ENCODE assay signal across 11 cellular contexts in the genomic region with DNA sequence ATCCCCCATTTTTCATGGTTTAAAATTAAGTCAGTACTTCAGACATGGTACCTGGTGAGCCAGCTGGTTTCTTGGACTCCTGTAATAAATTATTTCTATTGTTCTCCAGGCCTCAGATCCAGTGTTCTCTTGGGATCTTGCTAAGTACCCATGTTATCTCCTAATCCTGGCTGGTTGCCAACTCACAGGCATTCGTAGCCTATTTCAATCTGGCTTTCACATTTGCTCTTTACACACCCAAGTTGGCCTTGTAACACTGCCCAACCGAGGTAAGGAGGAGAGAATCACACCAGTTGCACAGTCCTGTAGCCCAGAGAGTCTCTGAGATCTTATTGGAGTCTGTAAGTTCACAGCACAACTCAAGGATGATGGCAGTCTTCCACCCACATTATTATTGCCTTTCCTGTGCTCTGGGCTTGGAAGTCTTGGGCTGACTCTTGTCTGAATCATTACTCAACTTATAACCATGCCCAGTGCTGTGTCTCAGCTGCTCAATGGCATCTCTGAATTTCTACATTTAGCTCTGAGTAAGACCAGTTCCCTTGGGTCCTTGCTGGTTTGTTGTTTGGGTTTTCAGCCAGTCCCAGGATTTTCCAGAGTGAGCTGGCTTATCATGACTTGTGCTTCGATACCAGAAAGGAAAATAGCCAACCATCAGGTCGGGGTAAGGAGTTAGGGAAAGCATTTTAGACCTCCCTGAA.
A peak's percentile ranks its signal among the peaks of the same experiment; 100 is the strongest.
DNase-seq lines count a peak whose midpoint lies in the region; ATAC-seq, FAIRE-seq and TF ChIP-seq lines count a peak whose summit lies in the region.
"Had no signal": no experiment of that assay in that cellular context is flagged by ENCODE, and none has a peak within 500 bp of the region (broad histone marks: within the 10 kb centered on the region; RNA-seq: fewer than 3 reads in every experiment).

No MANE protein-coding gene starts in this region.

- H4K20me1 ChIP-seq in astrocyte (ENCODE audit: insufficient read depth, low read length) (no peaks in the 10 kb centered on the region), keratinocyte (ENCODE audit: control insufficient read depth, extremely low read depth, insufficient read depth, low read length) (no peaks in the 10 kb centered on the region)

- H3K79me2 ChIP-seq in astrocyte (ENCODE audit: insufficient read depth, low read length) (no peaks in the 10 kb centered on the region), keratinocyte (ENCODE audit: control insufficient read depth, insufficient read depth, low read length) (no peaks in the 10 kb centered on the region)
- H3K79me2 ChIP-seq: parathyroid adenoma had no signal

- H3K9me1 ChIP-seq in keratinocyte (ENCODE audit: control insufficient read depth, extremely low read depth, insufficient read depth, low read length), result no peaks in the 10 kb centered on the region

- H3K9me3 ChIP-seq in astrocyte (ENCODE audit: insufficient read depth, low read depth, low read length), result peaks cover 3% of the 10 kb centered on the region
- H3K9me3 ChIP-seq in keratinocyte (ENCODE audit: control insufficient read depth, low read depth, low read length), result no peaks in the 10 kb centered on the region
- no peaks in the 10 kb centered on the region for H3K9me3 ChIP-seq in prostate gland
- H3K9me3 ChIP-seq: upper lobe of left lung had no signal

- H3K27ac Mint-ChIP-seq in astrocyte (ENCODE audit: unreplicated experiment), result peak overlapping the region; percentile 93

- H3K27me3 Mint-ChIP-seq in astrocyte (ENCODE audit: low read depth, unreplicated experiment), result no peaks in the 10 kb centered on the region
- no peaks in the 10 kb centered on the region for H3K27me3 Mint-ChIP-seq in activated T-cell treated with anti-CD3 and anti-CD28 coated beads, Interleukin-2, amount 50 U/mL, for 4 hours (ENCODE audit: low read depth)

- H3K4me3 Mint-ChIP-seq in astrocyte (ENCODE audit: unreplicated experiment), result peak overlapping the region; percentile 51
- H3K4me3 Mint-ChIP-seq in activated T-cell treated with anti-CD3 and anti-CD28 coated beads, Interleukin-2, amount 50 U/mL, for 4 hours, result no peak overlapping the region

- H3K27me3 ChIP-seq in BJ (ENCODE audit: control insufficient read depth, insufficient read depth, low read length), result no peaks in the 10 kb centered on the region
- no peaks in the 10 kb centered on the region for H3K27me3 ChIP-seq in astrocyte (ENCODE audit: insufficient read depth, low read length)
- H3K27me3 ChIP-seq in keratinocyte (ENCODE audit: control insufficient read depth, extremely low read depth, insufficient read depth, low read length), result no peaks in the 10 kb centered on the region
- H3K27me3 ChIP-seq in prostate gland (replicated peaks; ENCODE audit: insufficient read depth), result no peaks in the 10 kb centered on the region
- H3K27me3 ChIP-seq: upper lobe of left lung had no signal

- H3K4me3 ChIP-seq in BJ (ENCODE audit: low read depth, low read length) (no peak overlapping the region), astrocyte (ENCODE audit: insufficient read depth, low read depth, low read length) (peak overlapping the region; percentile 10), keratinocyte (ENCODE audit: control insufficient read depth in 2 of 3, extremely low read depth in 1 of 3, insufficient read depth in 2 of 3, low read depth in 1 of 3, low read length in 3 of 3) (no peak overlapping the region), prostate gland (no peak overlapping the region)
- H3K4me3 ChIP-seq: upper lobe of left lung had no signal

- H2AFZ ChIP-seq in astrocyte (ENCODE audit: low read depth, low read length) (peak overlapping the region; percentile 69), keratinocyte (ENCODE audit: control insufficient read depth, low read length) (peak overlapping the region; percentile 89)
- H2AFZ ChIP-seq: parathyroid adenoma had no signal

- H3K4me1 ChIP-seq in astrocyte (ENCODE audit: insufficient read depth, low read length) (peaks cover 21% of the 10 kb centered on the region), keratinocyte (ENCODE audit: control insufficient read depth, extremely low read depth, insufficient read depth, low read length) (peaks cover 7% of the 10 kb centered on the region), prostate gland (replicated peaks) (no peaks in the 10 kb centered on the region)
- H3K4me1 ChIP-seq: parathyroid adenoma, upper lobe of left lung had no signal

- H3K36me3 ChIP-seq in BJ (ENCODE audit: control insufficient read depth, insufficient read depth, low read length), result no peaks in the 10 kb centered on the region
- no peaks in the 10 kb centered on the region for H3K36me3 ChIP-seq in astrocyte (ENCODE audit: insufficient read depth, low read length)
- no peaks in the 10 kb centered on the region for H3K36me3 ChIP-seq in keratinocyte (ENCODE audit: control insufficient read depth in 2 of 2, extremely low read depth in 1 of 2, insufficient read depth in 2 of 2, low read length in 2 of 2)
- no peaks in the 10 kb centered on the region for H3K36me3 ChIP-seq in prostate gland
- H3K36me3 ChIP-seq: upper lobe of left lung had no signal

- POLR2A ChIA-PET in BJ (lab: Charles Lee), result no interaction called here

- peaks cover 29% of the 10 kb centered on the region for H3K4me1 Mint-ChIP-seq in astrocyte (ENCODE audit: low read depth, unreplicated experiment)
- H3K4me1 Mint-ChIP-seq in activated T-cell treated with anti-CD3 and anti-CD28 coated beads, Interleukin-2, amount 50 U/mL, for 4 hours (ENCODE audit: low read depth), result peaks cover 2% of the 10 kb centered on the region

- no peaks in the 10 kb centered on the region for H3K36me3 Mint-ChIP-seq in astrocyte (ENCODE audit: low read depth, unreplicated experiment)
- H3K36me3 Mint-ChIP-seq in activated T-cell treated with anti-CD3 and anti-CD28 coated beads, Interleukin-2, amount 50 U/mL, for 4 hours (ENCODE audit: insufficient read depth), result no peaks in the 10 kb centered on the region

- no peaks in the 10 kb centered on the region for H3K9me3 Mint-ChIP-seq in astrocyte (ENCODE audit: unreplicated experiment)
- no peaks in the 10 kb centered on the region for H3K9me3 Mint-ChIP-seq in activated T-cell treated with anti-CD3 and anti-CD28 coated beads, Interleukin-2, amount 50 U/mL, for 4 hours

- dilution Hi-C loops in keratinocyte (cut with MboI; ENCODE audit: extremely low pct_ligation_motif_present, low sequenced_read_pairs), result no loop called here

- peak overlapping the region; percentile 55 for H3K9ac ChIP-seq in astrocyte (ENCODE audit: low read length)
- no peak overlapping the region for H3K9ac ChIP-seq in keratinocyte (ENCODE audit: control insufficient read depth, extremely low read depth, insufficient read depth, low read length)
- H3K9ac ChIP-seq: parathyroid adenoma had no signal

- 59% methylated on average over 4 of the region's 4 CpGs for WGBS in prostate gland

- DNase-seq in BJ (ENCODE audit: low read depth) (peak; percentile 77), LHCN-M2 (ENCODE audit: low read depth) (peak; percentile 100), astrocyte (ENCODE audit: low read depth) (peak; percentile 97), keratinocyte (ENCODE audit: low read depth, low spot score) (peak; percentile 64), 8988T (no peak), prostate gland (ENCODE audit: low spot score) (no peak)
- no peak for DNase-seq in activated T-cell treated with anti-CD3 and anti-CD28 coated beads, Interleukin-2, amount 50 U/mL, for 4 hours
- DNase-seq: upper lobe of left lung had no signal

- H3K4me2 ChIP-seq in astrocyte (ENCODE audit: low read length) (peak overlapping the region; percentile 75), keratinocyte (ENCODE audit: control insufficient read depth, extremely low read depth, insufficient read depth, low read depth, low read length) (peak overlapping the region; percentile 65)

- CTCF ChIA-PET in BJ (lab: Yijun Ruan, JAX), result no interaction called here

- no peak for TF ChIP-seq CTCF in BJ (IDR thresholded peaks at IDR 0.05; ENCODE audit: insufficient read depth, low read depth, low read length)
- no peak for TF ChIP-seq CTCF in astrocyte (IDR thresholded peaks at IDR 0.05; ENCODE audit: insufficient read depth, low read depth, low read length)
- no peak for TF ChIP-seq CTCF in keratinocyte (optimal IDR thresholded peaks at IDR 0.05 in 1 of 3, IDR thresholded peaks at IDR 0.05 in 1 of 3, conservative IDR thresholded peaks at IDR 0.05 in 1 of 3; ENCODE audit: extremely low read depth in 1 of 3, insufficient read depth in 2 of 3, low read length in 3 of 3)
- TF ChIP-seq CTCF in prostate gland (IDR thresholded peaks at IDR 0.05), result no peak

- FAIRE-seq in astrocyte (lab: Jason Lieb, UNC), result peak; percentile 97
- peak; percentile 97 for FAIRE-seq in keratinocyte (lab: Jason Lieb, UNC)
- FAIRE-seq: colon had no signal

- H3K27ac ChIP-seq in astrocyte (ENCODE audit: low read depth, low read length) (peak overlapping the region; percentile 92), keratinocyte (ENCODE audit: control insufficient read depth, insufficient read depth, low read length) (peak overlapping the region; percentile 43), prostate gland (no peak overlapping the region)
- H3K27ac ChIP-seq: parathyroid adenoma, upper lobe of left lung had no signal

- TF ChIP-seq POLR2A in prostate gland (IDR thresholded peaks at IDR 0.05), result no peak

- intact Hi-C loops in prostate gland (cut with DNase I), result no loop called here

- no peak for ATAC-seq in activated T-cell treated with anti-CD3 and anti-CD28 coated beads, Interleukin-2, amount 50 U/mL, for 4 hours
- ATAC-seq in HG03457 (IDR thresholded peaks at IDR 0.05; ENCODE audit: unreplicated experiment), result no peak

Comparison
In these comparisons a context has a peak if more than half of its experiments do, and no peak if none do; other contexts are left out.
1. DNase-seq: peak in BJ (single experiment), LHCN-M2 (single experiment), astrocyte (single experiment) and keratinocyte (single experiment); none in 8988T (single experiment), activated T-cell treated with anti-CD3 and anti-CD28 coated beads, Interleukin-2, amount 50 U/mL, for 4 hours (single experiment) and prostate gland (single experiment).
2. H3K27ac ChIP-seq: peak in astrocyte (single experiment) and keratinocyte (single experiment); none in prostate gland (0 of 2).